19 cellular contexts compared by ENCODE assay signal in the genomic region with DNA sequence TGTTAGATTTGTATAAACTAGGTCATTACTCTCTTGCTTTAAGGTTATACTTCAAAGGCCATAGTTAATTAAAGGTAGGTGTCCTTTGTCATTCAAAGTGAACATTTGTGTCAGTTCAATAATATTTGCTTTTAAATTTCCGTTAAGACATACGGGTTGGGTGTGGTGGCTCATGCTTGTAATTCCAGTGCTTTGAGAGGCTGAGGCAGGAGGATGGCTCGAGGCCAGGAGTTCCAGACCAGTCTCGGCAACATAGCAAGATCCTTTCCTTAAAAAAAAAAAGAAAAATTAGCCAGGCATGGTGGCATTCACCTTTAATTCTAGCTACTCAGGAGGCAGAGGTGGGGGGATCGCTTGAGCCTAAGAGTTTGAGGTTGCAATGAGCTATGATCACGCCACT.
DNase-seq lines count a peak whose midpoint lies in the region; ATAC-seq and TF ChIP-seq lines count a peak whose summit lies in the region.
"Had no signal": no experiment of that assay in that cellular context is flagged by ENCODE, and none has a peak within 500 bp of the region (broad histone marks: within the 10 kb centered on the region; RNA-seq: fewer than 3 reads in every experiment).

No MANE protein-coding gene starts in this region.

- 44 to 55% (median 51%) methylated on average over 6 of the region's 6 CpGs for WGBS in ovary, 3 donors

- peak overlapping the region; percentile 67 for H3K4me2 ChIP-seq in GM23338

- no peak overlapping the region for H3K27ac Mint-ChIP-seq in GM23338
- H3K27ac Mint-ChIP-seq in osteocyte (ENCODE audit: unreplicated experiment), result peak overlapping the region; percentile 49
- no peak overlapping the region for H3K27ac Mint-ChIP-seq in activated naive CD8-positive, alpha-beta T cell treated with anti-CD3 and anti-CD28 coated beads, Interleukin-2, amount 50 U/mL, for 24 hours
- H3K27ac Mint-ChIP-seq: CD8-positive, alpha-beta T cell had no signal

- ATAC-seq in GM23338, result no peak; the same call in 2 of the 3 replicates
- ATAC-seq in activated naive CD8-positive, alpha-beta T cell treated with anti-CD3 and anti-CD28 coated beads, Interleukin-2, amount 50 U/mL, for 24 hours, result no peak
- ATAC-seq: CD8-positive, alpha-beta T cell had no signal

- no peaks in the 10 kb centered on the region for H3K9me2 ChIP-seq in GM23338 (ENCODE audit: insufficient read depth)

- H3K79me2 ChIP-seq in GM23338 (replicated peaks; ENCODE audit: insufficient read depth), result no peaks in the 10 kb centered on the region

- H3K4me3 ChIP-seq in GM23338, result peak overlapping the region; percentile 29; the same call in 1 of the 2 replicates
- peak overlapping the region; percentile 14; the same call in 1 of the 2 replicates for H3K4me3 ChIP-seq in iPS-20b (ENCODE audit: low read length)
- H3K4me3 ChIP-seq in ovary, result no peak overlapping the region
- H3K4me3 ChIP-seq: colonic mucosa had no signal

- no peak overlapping the region for H3K27ac ChIP-seq in GM23338 (ENCODE audit: low read depth)
- H3K27ac ChIP-seq in iPS-20b (ENCODE audit: low read length), result no peak overlapping the region
- no peak overlapping the region for H3K27ac ChIP-seq in ovary
- H3K27ac ChIP-seq: colonic mucosa had no signal

- TF ChIP-seq CTCF in GM23338 (conservative IDR thresholded peaks at IDR 0.05; ENCODE audit: low read depth in 2 of 2) (no peak), osteocyte (IDR thresholded peaks at IDR 0.05) (no peak), ovary (IDR thresholded peaks at IDR 0.05) (no peak)

- H4K20me1 ChIP-seq in GM23338 (replicated peaks; ENCODE audit: insufficient read depth), result no peaks in the 10 kb centered on the region

- H3K27me3 ChIP-seq in GM23338 (ENCODE audit: insufficient read depth) (0 out of 2 replicates have a peak, but pooled peaks cover 4% of the 10 kb centered on the region), iPS-20b (ENCODE audit: insufficient read depth, low read length) (peaks cover 9% of the 10 kb centered on the region; the same call in 1 of the 2 replicates), ovary (no peaks in the 10 kb centered on the region)
- H3K27me3 ChIP-seq: colonic mucosa had no signal

- intact Hi-C loops in ovary (cut with DNase I), result no loop called here

- H3K27me3 Mint-ChIP-seq in GM23338 (ENCODE audit: insufficient read depth, low read depth, poor library complexity), result peaks cover 3% of the 10 kb centered on the region
- H3K27me3 Mint-ChIP-seq in osteocyte (ENCODE audit: unreplicated experiment), result peaks cover 10% of the 10 kb centered on the region
- H3K27me3 Mint-ChIP-seq in activated naive CD8-positive, alpha-beta T cell treated with anti-CD3 and anti-CD28 coated beads, Interleukin-2, amount 50 U/mL, for 24 hours, result no peaks in the 10 kb centered on the region

- peaks cover 14% of the 10 kb centered on the region; the same call in 2 of the 3 replicates for H3K4me1 Mint-ChIP-seq in GM23338
- H3K4me1 Mint-ChIP-seq in osteocyte (ENCODE audit: unreplicated experiment), result peaks cover 16% of the 10 kb centered on the region
- no peaks in the 10 kb centered on the region for H3K4me1 Mint-ChIP-seq in activated naive CD8-positive, alpha-beta T cell treated with anti-CD3 and anti-CD28 coated beads, Interleukin-2, amount 50 U/mL, for 24 hours

- H3K36me3 ChIP-seq in GM23338 (ENCODE audit: insufficient read depth), result no peaks in the 10 kb centered on the region
- H3K36me3 ChIP-seq in iPS-20b (ENCODE audit: insufficient read depth, low read depth, low read length), result no peaks in the 10 kb centered on the region
- no peaks in the 10 kb centered on the region for H3K36me3 ChIP-seq in ovary
- H3K36me3 ChIP-seq: colonic mucosa had no signal

- no peak overlapping the region for H3K9ac ChIP-seq in iPS-20b (ENCODE audit: low read depth, low read length)

- H2AFZ ChIP-seq in GM23338, result no peak overlapping the region

- H3K9me3 Mint-ChIP-seq in GM23338 (no peaks in the 10 kb centered on the region), osteocyte (ENCODE audit: unreplicated experiment) (no peaks in the 10 kb centered on the region)
- no peaks in the 10 kb centered on the region for H3K9me3 Mint-ChIP-seq in activated naive CD8-positive, alpha-beta T cell treated with anti-CD3 and anti-CD28 coated beads, Interleukin-2, amount 50 U/mL, for 24 hours
- H3K9me3 Mint-ChIP-seq: CD8-positive, alpha-beta T cell had no signal

- H3K4me3 Mint-ChIP-seq in GM23338 (peak overlapping the region; percentile 32; the same call in 2 of the 3 replicates), osteocyte (ENCODE audit: unreplicated experiment) (no peak overlapping the region)
- H3K4me3 Mint-ChIP-seq in activated naive CD8-positive, alpha-beta T cell treated with anti-CD3 and anti-CD28 coated beads, Interleukin-2, amount 50 U/mL, for 24 hours, result no peak overlapping the region
- H3K4me3 Mint-ChIP-seq: CD8-positive, alpha-beta T cell had no signal

- no peak for DNase-seq in GM23338 (ENCODE audit: low spot score)
- DNase-seq in astrocyte of the hippocampus (ENCODE audit: low read depth, low spot score), result peak; percentile 79
- no peak for DNase-seq in osteocyte (ENCODE audit: extremely low spot score, unreplicated experiment)
- no peak for DNase-seq in activated naive CD8-positive, alpha-beta T cell treated with anti-CD3 and anti-CD28 coated beads, Interleukin-2, amount 50 U/mL, for 24 hours
- DNase-seq in ovary, result no peak
- no peak for DNase-seq in NCI-H2081 treated with DMSO at 0.1 percent for 48 hours (lab: John Stamatoyannopoulos, UW)
- DNase-seq in NCI-H510A (lab: John Stamatoyannopoulos, UW), result no peak
- DNase-seq: activated CD4-positive, alpha-beta T cell treated with anti-CD3 and anti-CD28 coated beads, Interleukin-2, amount 50 U/mL, for 1 hour; activated gamma-delta T cell treated with Interleukin-2 at 50 U/mL for 16 hours; CD8-positive, alpha-beta T cell; colonic mucosa; foreskin fibroblast; KBM-7; kidney glomerular epithelial cell; NCI-H2029; NCI-H524 treated with DMSO at 0.1 percent for 48 hours; Right ventricle myocardium superior; T-helper 1 cell had no signal

- no peak for TF ChIP-seq EP300 in ovary (IDR thresholded peaks at IDR 0.05)

- no peak for TF ChIP-seq POLR2A in ovary (IDR thresholded peaks at IDR 0.05)

- H3K4me1 ChIP-seq in GM23338 (ENCODE audit: insufficient read depth), result 0 out of 2 replicates have a peak, but pooled peaks cover 5% of the 10 kb centered on the region
- no peaks in the 10 kb centered on the region; the same call in 1 of the 2 replicates for H3K4me1 ChIP-seq in iPS-20b (ENCODE audit: insufficient read depth, low read length)
- no peaks in the 10 kb centered on the region for H3K4me1 ChIP-seq in ovary (ENCODE audit: insufficient read depth)
- H3K4me1 ChIP-seq: colonic mucosa had no signal

- H3K9me3 ChIP-seq in iPS-20b (ENCODE audit: insufficient read depth, low read depth, low read length) (no peaks in the 10 kb centered on the region), ovary (no peaks in the 10 kb centered on the region)
- H3K9me3 ChIP-seq: colonic mucosa had no signal

- H3K36me3 Mint-ChIP-seq in GM23338 (ENCODE audit: low read depth), result no peaks in the 10 kb centered on the region
- peaks cover 3% of the 10 kb centered on the region for H3K36me3 Mint-ChIP-seq in osteocyte (ENCODE audit: unreplicated experiment)
- no peaks in the 10 kb centered on the region for H3K36me3 Mint-ChIP-seq in activated naive CD8-positive, alpha-beta T cell treated with anti-CD3 and anti-CD28 coated beads, Interleukin-2, amount 50 U/mL, for 24 hours (ENCODE audit: low read depth)
- H3K36me3 Mint-ChIP-seq: CD8-positive, alpha-beta T cell had no signal

- H3F3A ChIP-seq in GM23338 (replicated peaks; ENCODE audit: low read depth), result 0 out of 2 replicates have a peak, but pooled peaks cover 9% of the 10 kb centered on the region

TF ChIP-seq in GM23338, 12 proteins besides CTCF, POLR2A, EP300 and RAD21 (continues in another document):
- TF ChIP-seq POLR2AphosphoS5 (IDR thresholded peaks at IDR 0.05; ENCODE audit: low read depth), result no peak
- no peak for TF ChIP-seq NANOG (IDR thresholded peaks at IDR 0.05; ENCODE audit: borderline replicate concordance)
- no peak for TF ChIP-seq STAT1 (IDR thresholded peaks at IDR 0.05; ENCODE audit: unreplicated experiment)
- TF ChIP-seq, protein P1, sequence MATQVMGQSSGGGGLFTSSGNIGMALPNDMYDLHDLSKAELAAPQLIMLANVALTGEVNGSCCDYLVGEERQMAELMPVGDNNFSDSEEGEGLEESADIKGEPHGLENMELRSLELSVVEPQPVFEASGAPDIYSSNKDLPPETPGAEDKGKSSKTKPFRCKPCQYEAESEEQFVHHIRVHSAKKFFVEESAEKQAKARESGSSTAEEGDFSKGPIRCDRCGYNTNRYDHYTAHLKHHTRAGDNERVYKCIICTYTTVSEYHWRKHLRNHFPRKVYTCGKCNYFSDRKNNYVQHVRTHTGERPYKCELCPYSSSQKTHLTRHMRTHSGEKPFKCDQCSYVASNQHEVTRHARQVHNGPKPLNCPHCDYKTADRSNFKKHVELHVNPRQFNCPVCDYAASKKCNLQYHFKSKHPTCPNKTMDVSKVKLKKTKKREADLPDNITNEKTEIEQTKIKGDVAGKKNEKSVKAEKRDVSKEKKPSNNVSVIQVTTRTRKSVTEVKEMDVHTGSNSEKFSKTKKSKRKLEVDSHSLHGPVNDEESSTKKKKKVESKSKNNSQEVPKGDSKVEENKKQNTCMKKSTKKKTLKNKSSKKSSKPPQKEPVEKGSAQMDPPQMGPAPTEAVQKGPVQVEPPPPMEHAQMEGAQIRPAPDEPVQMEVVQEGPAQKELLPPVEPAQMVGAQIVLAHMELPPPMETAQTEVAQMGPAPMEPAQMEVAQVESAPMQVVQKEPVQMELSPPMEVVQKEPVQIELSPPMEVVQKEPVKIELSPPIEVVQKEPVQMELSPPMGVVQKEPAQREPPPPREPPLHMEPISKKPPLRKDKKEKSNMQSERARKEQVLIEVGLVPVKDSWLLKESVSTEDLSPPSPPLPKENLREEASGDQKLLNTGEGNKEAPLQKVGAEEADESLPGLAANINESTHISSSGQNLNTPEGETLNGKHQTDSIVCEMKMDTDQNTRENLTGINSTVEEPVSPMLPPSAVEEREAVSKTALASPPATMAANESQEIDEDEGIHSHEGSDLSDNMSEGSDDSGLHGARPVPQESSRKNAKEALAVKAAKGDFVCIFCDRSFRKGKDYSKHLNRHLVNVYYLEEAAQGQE (IDR thresholded peaks at IDR 0.05; ENCODE audit: unreplicated experiment), result no peak
- TF ChIP-seq JUNB (IDR thresholded peaks at IDR 0.05; ENCODE audit: unreplicated experiment), result no peak
- TF ChIP-seq CREB1 (CRISPR knock-in tag; IDR thresholded peaks at IDR 0.05; ENCODE audit: low read depth), result no peak
- no peak for TF ChIP-seq ZNF331 (CRISPR knock-in tag; IDR thresholded peaks at IDR 0.05; ENCODE audit: low read depth)
- TF ChIP-seq EZH2 (IDR thresholded peaks at IDR 0.05; ENCODE audit: low read depth, unreplicated experiment), result no peak
- TF ChIP-seq ZNF114 (CRISPR knock-in tag; IDR thresholded peaks at IDR 0.05), result no peak
- TF ChIP-seq EZH2phosphoT487 (IDR thresholded peaks at IDR 0.05; ENCODE audit: unreplicated experiment), result no peak
